Comparison of ENCODE assay signal across 19 cellular contexts in genomic region chr14:74983343-74983742, GRCh38. TPM values are rescaled to one million over a fixed set of nuclear protein-coding genes. Genes with fewer than 3 reads are reported as not detected.
"Had no signal": no experiment of that assay in that cellular context is flagged by ENCODE, and none has a peak within 500 bp of the region (broad histone marks: within the 10 kb centered on the region; RNA-seq: fewer than 3 reads in every experiment).

No MANE protein-coding gene starts in this region.

- DNase-seq: activated CD4-positive, alpha-beta T cell treated with anti-CD3 and anti-CD28 coated beads, Interleukin-2, amount 50 U/mL, for 4 hours; activated CD4-positive, CD25-positive, alpha-beta regulatory T cell treated with anti-CD3 and anti-CD28 coated beads, Interleukin-2, amount 50 U/mL, for 72 hours; activated gamma-delta T cell treated with Interleukin-2 at 50 U/mL for 16 hours; activated naive CD8-positive, alpha-beta T cell treated with anti-CD3 and anti-CD28 coated beads for 36 hours; activated T-cell treated with anti-CD3 and anti-CD28 coated beads, Interleukin-2, amount 50 U/mL, for 48 hours; effector CD4-positive, alpha-beta T cell; glutamatergic neuron; left colon; mucosa of descending colon; naive thymus-derived CD8-positive, alpha-beta T cell; occipital lobe; spleen; stimulated activated CD4-positive, alpha-beta T cell treated with anti-CD3 and anti-CD28 coated beads, Interleukin-1b, Interleukin-23, amount 100 ng/mL, for 48 hours; stimulated activated naive B cell treated with anti-CD40 and anti-IgM and Interleukin-4, amounts not matched to agents 10 μg/mL and 1 μg/mL and 100 μg/mL, for 72 hours; substantia nigra; SW 1271; upper lobe of right lung had no signal

- H3K9me3 ChIP-seq: mucosa of descending colon, prostate gland, right lobe of liver, spleen, upper lobe of right lung had no signal

- H3K4me3 ChIP-seq: mucosa of descending colon, prostate gland, right lobe of liver, spleen, upper lobe of right lung had no signal

- ATAC-seq: left colon; mucosa of descending colon; naive thymus-derived CD8-positive, alpha-beta T cell; right lobe of liver; stimulated activated naive B cell treated with anti-CD40 and anti-IgM and Interleukin-4, amounts not matched to agents 10 μg/mL and 1 μg/mL and 100 μg/mL, for 72 hours; upper lobe of right lung had no signal

- H3K36me3 ChIP-seq: prostate gland, right lobe of liver, spleen, upper lobe of right lung had no signal

- H3K27ac ChIP-seq: prostate gland, right lobe of liver, spleen, upper lobe of right lung had no signal

- H3K4me1 ChIP-seq: prostate gland, right lobe of liver had no signal

- H3K27me3 ChIP-seq: right lobe of liver, spleen, upper lobe of right lung had no signal

RNA-seq across cellular contexts. Expression of gene PGF, which starts 27.9 kb away (rescaled TPM):
- total RNA-seq: naive thymus-derived CD8-positive, alpha-beta T cell had no signal
